1 cellular context compared by ENCODE assay signal in genomic region chr9:121646992-121647391, GRCh38.
TF ChIP-seq lines count a peak whose summit lies in the region.

No MANE protein-coding gene starts in this region.

TF ChIP-seq in K562, 482 proteins besides CTCF, POLR2A, EP300 and RAD21 (continued from another document and continues in another):
- TF ChIP-seq TEAD4 (IDR thresholded peaks at IDR 0.05; ENCODE audit: low read length) (peak; percentile 90), TEAD4 (CRISPR knock-in tag; IDR thresholded peaks at IDR 0.05; ENCODE audit: borderline replicate concordance) (no peak), TBL1XR1 (IDR thresholded peaks at IDR 0.05; ENCODE audit: low read length in 2 of 2) (peak in 1 of 2 experiments; percentile 57; a peak in 1 of 4 replicates), BRD9 (IDR thresholded peaks at IDR 0.05; ENCODE audit: low read depth, partially characterized antibody) (no peak), CXXC5 (CRISPR knock-in tag; IDR thresholded peaks at IDR 0.05) (peak; percentile 70), CHD2 (IDR thresholded peaks at IDR 0.05; ENCODE audit: low read depth, low read length) (no peak), FOXM1 (IDR thresholded peaks at IDR 0.05; ENCODE audit: low read depth) (peak; percentile 43; the same call in 1 of the 2 replicates), FOXM1 (CRISPR knock-in tag; IDR thresholded peaks at IDR 0.05; ENCODE audit: low read depth) (no peak), HES1 (IDR thresholded peaks at IDR 0.05; ENCODE audit: low read depth) (peak; percentile 44; the same call in 1 of the 2 replicates), KLF16 (IDR thresholded peaks at IDR 0.05) (peak; percentile 80; the same call in 1 of the 2 replicates), POLR2AphosphoS5 (IDR thresholded peaks at IDR 0.05; ENCODE audit: control insufficient read depth, insufficient read depth, low read depth, low read length) (peak; percentile 71; the same call in 1 of the 2 replicates), HNRNPK (IDR thresholded peaks at IDR 0.05; ENCODE audit: low read depth, low read length, poor library complexity, severe bottlenecking) (no peak), MAZ (CRISPR knock-in tag; conservative IDR thresholded peaks at IDR 0.05 in 1 of 2, IDR thresholded peaks at IDR 0.05 in 1 of 2) (peak in 1 of 2 experiments; percentile 52; a peak in 1 of 4 replicates), ZNF407 (IDR thresholded peaks at IDR 0.05; ENCODE audit: low read depth) (no peak), ZNF699 (CRISPR knock-in tag; IDR thresholded peaks at IDR 0.05; ENCODE audit: insufficient replicate concordance) (no peak), NR2C2 (CRISPR knock-in tag; IDR thresholded peaks at IDR 0.05) (no peak), NR2C2 (tag; IDR thresholded peaks at IDR 0.05) (no peak), NR3C1 (CRISPR knock-in tag; IDR thresholded peaks at IDR 0.05) (no peak), ZNF589 (CRISPR knock-in tag; IDR thresholded peaks at IDR 0.05; ENCODE audit: low read depth) (0 out of 2 replicates have a peak, but pooled peaks have one; percentile 36), KDM1A (IDR thresholded peaks at IDR 0.05) (peak; percentile 87 to 88), LCOR (CRISPR knock-in tag; IDR thresholded peaks at IDR 0.05) (peak; percentile 82), FOXA3 (CRISPR knock-in tag; conservative IDR thresholded peaks at IDR 0.05 in 1 of 2, IDR thresholded peaks at IDR 0.05 in 1 of 2) (peak in 1 of 2 experiments; percentile 45; a peak in 1 of 4 replicates), RB1 (IDR thresholded peaks at IDR 0.05; ENCODE audit: low read depth) (no peak), ZBTB1 (CRISPR knock-in tag; IDR thresholded peaks at IDR 0.05; ENCODE audit: borderline replicate concordance, low read depth) (peak; percentile 48; the same call in 1 of the 2 replicates), SNAPC5 (CRISPR knock-in tag; IDR thresholded peaks at IDR 0.05) (no peak), NCOR1 (IDR thresholded peaks at IDR 0.05) (peak; percentile 57; the same call in 1 of the 2 replicates), EP400 (IDR thresholded peaks at IDR 0.05) (no peak), ZNF197 (CRISPR knock-in tag; IDR thresholded peaks at IDR 0.05; ENCODE audit: low read depth) (no peak), VEZF1 (CRISPR knock-in tag; IDR thresholded peaks at IDR 0.05) (peak; percentile 68), HDAC1 (IDR thresholded peaks at IDR 0.05) (peak in 1 of 2 experiments; percentile 54; a peak in 1 of 4 replicates), ARID1B (IDR thresholded peaks at IDR 0.05) (peak; percentile 75), TCF3 (CRISPR knock-in tag; IDR thresholded peaks at IDR 0.05) (peak; percentile 94), RCOR1 (IDR thresholded peaks at IDR 0.05; ENCODE audit: borderline replicate concordance in 1 of 2, low read depth in 2 of 2, low read length in 2 of 2) (peak; percentile 47 to 92; a peak in 3 of 4 replicates), TCFL5 (CRISPR knock-in tag; conservative IDR thresholded peaks at IDR 0.05) (no peak), ID3 (CRISPR knock-in tag; IDR thresholded peaks at IDR 0.05) (no peak), ID3 (tag; IDR thresholded peaks at IDR 0.05) (peak; percentile 63; the same call in 1 of the 2 replicates), CBFB (CRISPR knock-in tag; IDR thresholded peaks at IDR 0.05) (0 out of 2 replicates have a peak, but pooled peaks have one; percentile 34), ESRRA (IDR thresholded peaks at IDR 0.05; ENCODE audit: borderline replicate concordance, low read depth) (peak; percentile 47; the same call in 1 of the 2 replicates), E2F3 (CRISPR knock-in tag; IDR thresholded peaks at IDR 0.05) (no peak), CHCHD3 (CRISPR knock-in tag; IDR thresholded peaks at IDR 0.05) (no peak), MECOM (CRISPR knock-in tag; IDR thresholded peaks at IDR 0.05) (no peak), CCNT2 (IDR thresholded peaks at IDR 0.05; ENCODE audit: borderline replicate concordance, extremely low read depth, insufficient read length, low read depth, low read length) (peak; percentile 2), TAL1 (IDR thresholded peaks at IDR 0.05) (peak; percentile 79), NFIX (CRISPR knock-in tag; IDR thresholded peaks at IDR 0.05; ENCODE audit: low read depth) (no peak), NFIC (IDR thresholded peaks at IDR 0.05) (peak; percentile 12; the same call in 1 of the 2 replicates), NCOA6 (IDR thresholded peaks at IDR 0.05) (no peak), ARID4B (CRISPR knock-in tag; IDR thresholded peaks at IDR 0.05) (no peak), CBFA2T3 (IDR thresholded peaks at IDR 0.05) (peak; percentile 90), SP1 (CRISPR knock-in tag; IDR thresholded peaks at IDR 0.05) (no peak), CBX3 (IDR thresholded peaks at IDR 0.05; ENCODE audit: borderline replicate concordance in 1 of 2, low read length in 2 of 2) (no peak), EGR1 (conservative IDR thresholded peaks at IDR 0.05) (0 out of 2 replicates have a peak, but pooled peaks have one; percentile 15), MTA2 (IDR thresholded peaks at IDR 0.05; ENCODE audit: low read depth) (peak; percentile 42; the same call in 1 of the 2 replicates), GATA2 (CRISPR knock-in tag; IDR thresholded peaks at IDR 0.05) (peak; percentile 49; the same call in 1 of the 2 replicates), SOX6 (IDR thresholded peaks at IDR 0.05) (peak; percentile 34; the same call in 1 of the 2 replicates), ZBTB5 (IDR thresholded peaks at IDR 0.05) (no peak), NRF1 (conservative IDR thresholded peaks at IDR 0.05 in 1 of 2, IDR thresholded peaks at IDR 0.05 in 1 of 2) (peak; percentile 72 to 79), DPF2 (IDR thresholded peaks at IDR 0.05) (no peak; the same call in 1 of the 2 replicates)
